8 cellular contexts compared by ENCODE assay signal in genomic region chr9:113219186-113219936, GRCh38. TPM values are rescaled to one million over a fixed set of nuclear protein-coding genes. Genes with fewer than 3 reads are reported as not detected.
A peak's percentile ranks its signal among the peaks of the same experiment; 100 is the strongest.
DNase-seq lines count a peak whose midpoint lies in the region; ATAC-seq, FAIRE-seq and TF ChIP-seq lines count a peak whose summit lies in the region.

No MANE protein-coding gene starts in this region.

- H3K9me3 Mint-ChIP-seq in chondrocyte (ENCODE audit: low read depth): no peaks in the 10 kb centered on the region

- no peaks in the 10 kb centered on the region for H3K36me3 ChIP-seq in small intestine (ENCODE audit: control insufficient read depth in 2 of 2, insufficient read depth in 2 of 2, low read length in 2 of 2)

- peaks cover 50% of the 10 kb centered on the region for H3K4me1 Mint-ChIP-seq in chondrocyte (ENCODE audit: low read depth)

- peak overlapping the region in 1 of 2 donors; percentile 11 for H3K4me3 ChIP-seq in small intestine (ENCODE audit: low read depth in 1 of 2, low read length in 2 of 2)

- intact Hi-C loops in left colon (cut with DNase I, micrococcal nuclease): no loop called here

- peak overlapping the region; percentile 91 for H3K4me3 Mint-ChIP-seq in chondrocyte (ENCODE audit: unreplicated experiment)

- POLR2A ChIA-PET in GM10248 (lab: Yijun Ruan, JAX): interaction anchor here (1.1 kb wide), 1 partner anchor 56 kb away, joined by 3 read pairs; the partner anchor contains the start of genes CDC26 and PRPF4

- no peak for FAIRE-seq in small intestine (lab: Jason Lieb, UNC)

- peak overlapping the region; percentile 20 to 36 for H3K27ac ChIP-seq in small intestine (ENCODE audit: low read depth in 1 of 2, low read length in 1 of 2)

- no peaks in the 10 kb centered on the region for H3K9me3 ChIP-seq in small intestine (ENCODE audit: control insufficient read depth, low read depth)

- H3K4me1 ChIP-seq in small intestine (ENCODE audit: control insufficient read depth in 2 of 2, insufficient read depth in 1 of 2, low read depth in 1 of 2, low read length in 1 of 2): peaks cover 11 to 14% of the 10 kb centered on the region in 2 donors

- peak; percentile 55 for DNase-seq in GM10248 (ENCODE audit: extremely low spot score)
- DNase-seq in KBM-7: peak; percentile 67
- DNase-seq in chondrocyte (ENCODE audit: low spot score): no peak
- no peak for DNase-seq in small intestine
- DNase-seq in DMS79 (lab: John Stamatoyannopoulos, UW): no peak
- DNase-seq in stimulated activated CD4-positive, alpha-beta T cell treated with anti-CD3 and anti-CD28 coated beads, Interleukin-12 subunit alpha, Interleukin-12 subunit beta, amount 100 ng/mL, for 4 hours: no peak
- DNase-seq in left colon: no peak

- H3K36me3 Mint-ChIP-seq in chondrocyte (ENCODE audit: low read depth): no peaks in the 10 kb centered on the region

- WGBS in small intestine, 3 donors: 48 to 75% (median 60%) methylated on average over 3 of the region's 3 CpGs

- peak overlapping the region; percentile 98 for H3K27ac Mint-ChIP-seq in chondrocyte (ENCODE audit: unreplicated experiment)

- in situ Hi-C loops in KBM-7 (cut with MboI; ENCODE audit: low pct_unique_long_range_greater_than_20kb, low sequenced_read_pairs): no loop called here

- H3K27me3 ChIP-seq in small intestine (ENCODE audit: control insufficient read depth in 2 of 2, insufficient read depth in 2 of 2, low read length in 2 of 2): no peaks in the 10 kb centered on the region

- no peak for TF ChIP-seq CTCF in GM10248 (IDR thresholded peaks at IDR 0.05; ENCODE audit: control extremely low read depth, extremely low read depth, low read depth, missing control alignments)
- TF ChIP-seq CTCF in chondrocyte (IDR thresholded peaks at IDR 0.05): no peak

- peak; percentile 38 for ATAC-seq in GM21526 (IDR thresholded peaks at IDR 0.05; ENCODE audit: low FRiP score, unreplicated experiment)
- no peak for ATAC-seq in left colon

- CTCF ChIA-PET in GM10248 (lab: Yijun Ruan, JAX): interaction anchor here (0.8 to 3.7 kb wide), 11 partner anchors 7 to 436 kb away, joined by 3 to 21 read pairs (median 4); partner anchors contain the start of genes CDC26, PRPF4 and SLC31A2

- no peaks in the 10 kb centered on the region for H3K27me3 Mint-ChIP-seq in chondrocyte (ENCODE audit: low read depth)

RNA-seq across cellular contexts. Expression of gene FKBP15, which starts 1.7 kb away (rescaled TPM):
- total RNA-seq in chondrocyte (26.0 to 33.6 TPM (median 27.6 TPM) in 3 replicates), left colon (10 to 100 TPM; 23.5 to 25.0 TPM)
- polyA plus RNA-seq in small intestine: 10 to 100 TPM in 1 of 3 donors, 1 to 10 TPM in 2; 6.5 to 11.9 (median 7.2) TPM

RNA-seq across cellular contexts. Expression of gene SLC31A1, which starts 2.0 kb away (rescaled TPM):
- total RNA-seq in chondrocyte: 30.9 to 39.6 TPM (median 38.6 TPM) in 3 replicates
- polyA plus RNA-seq in small intestine: 10 to 100 TPM; 27.5 to 40.6 (median 30.8) TPM
- 10 to 100 TPM; 34.5 to 55.8 TPM for total RNA-seq in left colon

RNA-seq across cellular contexts. Expression of gene CDC26, which starts 56.0 kb away (rescaled TPM):
- total RNA-seq in chondrocyte (18.8 to 25.4 TPM (median 20.1 TPM) in 3 replicates), left colon (10 to 100 TPM; 23.6 to 25.6 TPM)
- 10 to 100 TPM; 33.4 to 77.0 (median 69.1) TPM for polyA plus RNA-seq in small intestine

RNA-seq across cellular contexts. Expression of gene PRPF4, which starts 56.1 kb away (rescaled TPM):
- total RNA-seq in chondrocyte (18.2 to 23.7 TPM (median 20.8 TPM) in 3 replicates), left colon (10 to 100 TPM; 12.0 to 13.6 TPM)
- 10 to 100 TPM in 1 of 3 donors, 1 to 10 TPM in 2; 7.6 to 14.0 (median 8.5) TPM for polyA plus RNA-seq in small intestine

Comparison
In these comparisons a context has a peak if more than half of its experiments do, and no peak if none do; other contexts are left out.
1. DNase-seq: peak in GM10248 (single experiment) and KBM-7 (single experiment); none in chondrocyte (single experiment), small intestine (single experiment), DMS79 (single experiment), stimulated activated CD4-positive, alpha-beta T cell treated with anti-CD3 and anti-CD28 coated beads, Interleukin-12 subunit alpha, Interleukin-12 subunit beta, amount 100 ng/mL, for 4 hours (single experiment) and left colon (0 of 2).